ENCODE assay signal across 1 cellular context in genomic region chr20:828987-829386, GRCh38.
A peak's percentile ranks its signal among the peaks of the same experiment; 100 is the strongest.
TF ChIP-seq lines count a peak whose summit lies in the region.

No MANE protein-coding gene starts in this region.

TF ChIP-seq in K562, 482 proteins besides CTCF, POLR2A, EP300 and RAD21 (continued from another document and continues in another):
- TF ChIP-seq HEY1 (CRISPR knock-in tag; IDR thresholded peaks at IDR 0.05; ENCODE audit: borderline replicate concordance) (no peak), TCFL5 (CRISPR knock-in tag; conservative IDR thresholded peaks at IDR 0.05) (no peak), MCM2 (IDR thresholded peaks at IDR 0.05; ENCODE audit: low read depth) (no peak), ZNF551 (CRISPR knock-in tag; IDR thresholded peaks at IDR 0.05) (no peak), FOXA3 (CRISPR knock-in tag; conservative IDR thresholded peaks at IDR 0.05 in 1 of 2, IDR thresholded peaks at IDR 0.05 in 1 of 2) (peak; percentile 88 to 94), MLX (CRISPR knock-in tag; conservative IDR thresholded peaks at IDR 0.05) (no peak), TCF7L2 (IDR thresholded peaks at IDR 0.05; ENCODE audit: low read depth, low read length) (peak; percentile 64), L3MBTL2 (IDR thresholded peaks at IDR 0.05) (peak; percentile 63), CREB1 (IDR thresholded peaks at IDR 0.05) (no peak), CREB1 (CRISPR knock-in tag; IDR thresholded peaks at IDR 0.05) (peak; percentile 37; the same call in 1 of the 2 replicates), PHF8 (IDR thresholded peaks at IDR 0.05; ENCODE audit: borderline replicate concordance, low read length) (no peak), ZSCAN29 (IDR thresholded peaks at IDR 0.05) (no peak), PHF20 (IDR thresholded peaks at IDR 0.05; ENCODE audit: partially characterized antibody) (no peak), ZNF449 (CRISPR knock-in tag; IDR thresholded peaks at IDR 0.05) (no peak), SAFB (IDR thresholded peaks at IDR 0.05; ENCODE audit: borderline replicate concordance, low read depth, low read length) (no peak), RCOR1 (IDR thresholded peaks at IDR 0.05; ENCODE audit: borderline replicate concordance in 1 of 2, low read depth in 2 of 2, low read length in 2 of 2) (peak in 1 of 2 experiments; percentile 91; a peak in 2 of 4 replicates), MAZ (CRISPR knock-in tag; conservative IDR thresholded peaks at IDR 0.05 in 1 of 2, IDR thresholded peaks at IDR 0.05 in 1 of 2) (peak; percentile 50 to 79; a peak in 2 of 4 replicates), TAF15 (IDR thresholded peaks at IDR 0.05; ENCODE audit: low read depth, low read length) (no peak), ZC3H8 (IDR thresholded peaks at IDR 0.05) (no peak), CHD4 (IDR thresholded peaks at IDR 0.05; ENCODE audit: insufficient read depth, insufficient replicate concordance, low read depth, low read length, poor library complexity, severe bottlenecking) (no peak), GATAD2A (IDR thresholded peaks at IDR 0.05) (peak; percentile 87), SAP30 (IDR thresholded peaks at IDR 0.05; ENCODE audit: borderline replicate concordance, insufficient read depth, low read depth, low read length, poor library complexity, severe bottlenecking) (no peak), FIP1L1 (IDR thresholded peaks at IDR 0.05; ENCODE audit: low read depth, low read length, poor library complexity, severe bottlenecking) (no peak), FOXP4 (CRISPR knock-in tag; IDR thresholded peaks at IDR 0.05; ENCODE audit: borderline replicate concordance) (0 out of 2 replicates have a peak, but pooled peaks have one; percentile 27), THRB (CRISPR knock-in tag; conservative IDR thresholded peaks at IDR 0.05) (no peak), ZFP91 (CRISPR knock-in tag; IDR thresholded peaks at IDR 0.05) (no peak), EP400 (IDR thresholded peaks at IDR 0.05) (0 out of 2 replicates have a peak, but pooled peaks have one; percentile 36), SMAD1 (IDR thresholded peaks at IDR 0.05; ENCODE audit: low read depth, low read length, partially characterized antibody) (no peak), CTCFL (IDR thresholded peaks at IDR 0.05; ENCODE audit: borderline replicate concordance, insufficient read depth, low read depth, low read length, poor library complexity, severe bottlenecking) (no peak), ZNF282 (CRISPR knock-in tag; IDR thresholded peaks at IDR 0.05) (no peak), ZNF175 (CRISPR knock-in tag; IDR thresholded peaks at IDR 0.05; ENCODE audit: low read depth) (0 out of 2 replicates have a peak, but pooled peaks have one; percentile 29), CBFA2T2 (conservative IDR thresholded peaks at IDR 0.05) (peak; percentile 85), HDAC1 (IDR thresholded peaks at IDR 0.05) (peak in 1 of 2 experiments; percentile 83; a peak in 2 of 4 replicates), HMBOX1 (IDR thresholded peaks at IDR 0.05) (peak; percentile 85), MXI1 (IDR thresholded peaks at IDR 0.05; ENCODE audit: low read depth, low read length) (no peak), TCF3 (CRISPR knock-in tag; IDR thresholded peaks at IDR 0.05) (peak; percentile 95), KLF16 (IDR thresholded peaks at IDR 0.05) (peak; percentile 90), E2F1 (CRISPR knock-in tag; IDR thresholded peaks at IDR 0.05) (no peak), ZNF586 (CRISPR knock-in tag; conservative IDR thresholded peaks at IDR 0.05) (no peak), FOXK2 (conservative IDR thresholded peaks at IDR 0.05 in 1 of 2, IDR thresholded peaks at IDR 0.05 in 1 of 2; ENCODE audit: low read depth in 2 of 2) (peak; percentile 88 to 92), IRF1 (CRISPR knock-in tag; IDR thresholded peaks at IDR 0.05; ENCODE audit: borderline replicate concordance) (no peak), SP1 (CRISPR knock-in tag; IDR thresholded peaks at IDR 0.05) (peak; percentile 56; the same call in 1 of the 2 replicates), ZNF277 (CRISPR knock-in tag; IDR thresholded peaks at IDR 0.05; ENCODE audit: borderline replicate concordance) (no peak), ZNF274 (IDR thresholded peaks at IDR 0.05; ENCODE audit: borderline replicate concordance, low read depth, low read length) (no peak), ZBTB43 (CRISPR knock-in tag; IDR thresholded peaks at IDR 0.05) (no peak), ETV6 (IDR thresholded peaks at IDR 0.05; ENCODE audit: borderline replicate concordance in 1 of 2, low read depth in 2 of 2, low read length in 1 of 2) (0 out of 4 replicates have a peak, but pooled peaks of 1 of the 2 experiments have one; percentile 39), ETV6 (CRISPR knock-in tag; IDR thresholded peaks at IDR 0.05; ENCODE audit: borderline replicate concordance) (no peak), PYGO2 (tag; IDR thresholded peaks at IDR 0.05) (no peak)
